In the genomic region with DNA sequence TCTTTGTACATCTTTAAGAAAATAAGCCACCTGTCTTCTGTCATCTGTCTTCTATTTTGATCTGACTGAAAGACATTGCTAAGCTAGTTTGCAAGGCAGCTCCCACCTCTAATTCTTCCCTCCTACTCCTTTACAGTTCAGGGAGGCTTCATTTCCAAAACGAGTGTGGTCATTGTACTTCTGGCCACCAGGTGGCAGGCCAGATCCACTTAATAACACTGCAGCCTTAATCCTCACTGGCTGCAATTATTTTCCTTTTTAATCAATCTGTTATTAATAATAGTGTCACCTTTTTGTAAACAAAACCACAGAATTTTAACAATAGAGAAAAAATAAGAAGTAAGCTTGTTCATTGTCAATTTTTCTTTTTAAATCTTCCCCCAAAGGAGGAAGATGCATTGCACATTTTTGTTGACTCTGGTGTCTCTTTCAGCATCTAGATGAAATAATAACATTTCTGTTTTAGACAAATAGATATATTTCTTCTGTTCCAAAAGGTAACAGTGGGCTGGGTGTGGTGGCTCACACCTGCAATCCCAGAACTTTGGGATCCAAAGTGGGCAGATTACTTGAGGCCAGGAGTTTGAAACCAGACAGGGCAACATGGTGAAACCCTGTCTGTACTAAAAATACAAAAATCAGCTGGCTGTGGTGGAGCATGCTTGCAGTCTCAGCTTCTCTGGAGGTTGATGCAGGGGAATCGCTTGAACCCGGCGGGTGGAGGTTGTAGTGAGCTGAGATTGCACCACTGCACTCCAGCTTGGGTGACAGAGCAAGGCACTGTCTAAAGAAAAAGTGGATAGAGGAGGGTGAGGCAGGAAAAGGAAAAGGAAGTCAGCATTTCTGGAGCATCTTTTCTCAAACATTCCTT, we compare ENCODE assay signal across 9 cellular contexts. TPM values are rescaled to one million over a fixed set of nuclear protein-coding genes. Genes with fewer than 3 reads are reported as not detected.
A peak's percentile ranks its signal among the peaks of the same experiment; 100 is the strongest.
DNase-seq lines count a peak whose midpoint lies in the region; ATAC-seq and TF ChIP-seq lines count a peak whose summit lies in the region.
"Had no signal": no experiment of that assay in that cellular context is flagged by ENCODE, and none has a peak within 500 bp of the region (broad histone marks: within the 10 kb centered on the region; RNA-seq: fewer than 3 reads in every experiment).

No MANE protein-coding gene starts in this region.

- peak; percentile 80 to 84 for ATAC-seq in right cardiac atrium
- no peak for ATAC-seq in HG03196 (IDR thresholded peaks at IDR 0.05; ENCODE audit: unreplicated experiment)

- TF ChIP-seq CTCF in PC-9 (conservative IDR thresholded peaks at IDR 0.05) (peak; percentile 96), spleen (IDR thresholded peaks at IDR 0.05 in 8 of 11, conservative IDR thresholded peaks at IDR 0.05 in 3 of 11) (peak; percentile 67 to 92 (median 88))

- peaks cover 0 to 2% (median 0%) of the 10 kb centered on the region in 4 donors for H3K4me1 Mint-ChIP-seq in CD4-positive, alpha-beta memory T cell

- H3K9me2 ChIP-seq in PC-9 (ENCODE audit: insufficient read depth), result no peaks in the 10 kb centered on the region

- peak in 4 of 5 donors; percentile 30 to 43 (median 38) for DNase-seq in CD4-positive, alpha-beta memory T cell
- DNase-seq in H4 (ENCODE audit: low spot score) (peak; percentile 48), PC-9 (peak; percentile 32 to 43), amniotic epithelial cell (ENCODE audit: low read depth) (peak; percentile 47), right cardiac atrium (peak in 1 of 3 donors; percentile 52), spleen (no peak), dedifferentiated amniotic fluid mesenchymal stem cell (ENCODE audit: extremely low spot score) (no peak)

- no peak overlapping the region for H3K4me3 ChIP-seq in CD4-positive, alpha-beta memory T cell (ENCODE audit: low read length in 2 of 2)
- no peak overlapping the region for H3K4me3 ChIP-seq in PC-9
- no peak overlapping the region for H3K4me3 ChIP-seq in right cardiac atrium (ENCODE audit: low read length)
- no peak overlapping the region for H3K4me3 ChIP-seq in spleen

- peaks cover 0 to 9% (median 3%) of the 10 kb centered on the region in 8 donors for H3K9me3 Mint-ChIP-seq in CD4-positive, alpha-beta memory T cell

- peaks cover 0 to 3% of the 10 kb centered on the region in 2 donors for H3K36me3 Mint-ChIP-seq in CD4-positive, alpha-beta memory T cell

- H3K27ac ChIP-seq in CD4-positive, alpha-beta memory T cell (ENCODE audit: low read depth, low read length), result no peak overlapping the region
- H3K27ac ChIP-seq in PC-9 (no peak overlapping the region), right cardiac atrium (ENCODE audit: low read length) (no peak overlapping the region), spleen (peak overlapping the region in 3 of 8 donors; percentile 30 to 74 (median 47))

- no peaks in the 10 kb centered on the region for H3K4me1 ChIP-seq in CD4-positive, alpha-beta memory T cell (ENCODE audit: insufficient read depth, low read length)
- no peaks in the 10 kb centered on the region for H3K4me1 ChIP-seq in PC-9 (replicated peaks; ENCODE audit: insufficient read depth)
- H3K4me1 ChIP-seq in right cardiac atrium (ENCODE audit: control insufficient read depth, insufficient read depth, low read length), result no peaks in the 10 kb centered on the region
- H3K4me1 ChIP-seq in spleen, result peaks cover 0 to 13% (median 0%) of the 10 kb centered on the region in 6 donors

- POLR2A ChIA-PET in CD4-positive, alpha-beta memory T cell (lab: Charles Lee; ENCODE audit: partially characterized antibody), result interaction anchor here (0.5 to 1.1 kb wide), 2 partner anchors 41 to 328 kb away, joined by 3 read pairs; no protein-coding TSS in a partner anchor
- POLR2A ChIA-PET in PC-9 (lab: Charles Lee; ENCODE audit: unreplicated experiment), result no interaction called here

- H3K9me3 ChIP-seq in CD4-positive, alpha-beta memory T cell (ENCODE audit: control insufficient read depth in 1 of 2, low read length in 2 of 2), result no peaks in the 10 kb centered on the region
- H3K9me3 ChIP-seq in PC-9 (ENCODE audit: insufficient read depth, low read depth) (no peaks in the 10 kb centered on the region), right cardiac atrium (ENCODE audit: control insufficient read depth, low read length) (no peaks in the 10 kb centered on the region), spleen (peaks cover 0 to 23% (median 20%) of the 10 kb centered on the region in 8 donors)

- no peaks in the 10 kb centered on the region for H3K27me3 ChIP-seq in CD4-positive, alpha-beta memory T cell (ENCODE audit: insufficient read depth, low read length)
- no peaks in the 10 kb centered on the region for H3K27me3 ChIP-seq in PC-9 (ENCODE audit: insufficient read depth, low read depth)
- H3K27me3 ChIP-seq in right cardiac atrium (ENCODE audit: control insufficient read depth, insufficient read depth), result no peaks in the 10 kb centered on the region
- H3K27me3 ChIP-seq in spleen (replicated peaks in 1 of 7), result no peaks in the 10 kb centered on the region

- no peak overlapping the region for H3K27ac Mint-ChIP-seq in CD4-positive, alpha-beta memory T cell

- CTCF ChIA-PET in CD4-positive, alpha-beta memory T cell (lab: Charles Lee; ENCODE audit: partially characterized antibody), result interaction anchor here (0.5 to 8.8 kb wide), 29 partner anchors 9 to 1251 kb away, joined by 3 to 89 read pairs (median 4); no protein-coding TSS in a partner anchor
- CTCF ChIA-PET in PC-9 (lab: Charles Lee), result interaction anchor here (0.6 to 2.1 kb wide), 6 partner anchors 21 to 537 kb away, joined by 3 to 5 read pairs (median 3); no protein-coding TSS in a partner anchor

- no peak for TF ChIP-seq POLR2A in spleen (IDR thresholded peaks at IDR 0.05)

- no peaks in the 10 kb centered on the region for H4K20me1 ChIP-seq in PC-9 (ENCODE audit: insufficient read depth)

- peaks cover 0 to 1% of the 10 kb centered on the region in 2 donors for H3K27me3 Mint-ChIP-seq in CD4-positive, alpha-beta memory T cell

- no peak overlapping the region for H2AFZ ChIP-seq in PC-9

- H3K79me2 ChIP-seq in PC-9 (ENCODE audit: low read depth), result no peaks in the 10 kb centered on the region

- H3K36me3 ChIP-seq in CD4-positive, alpha-beta memory T cell (ENCODE audit: insufficient read depth, low read length), result no peaks in the 10 kb centered on the region
- H3K36me3 ChIP-seq in PC-9 (ENCODE audit: low read depth) (no peaks in the 10 kb centered on the region), spleen (no peaks in the 10 kb centered on the region)

- no peak overlapping the region for H3K4me2 ChIP-seq in PC-9

- H3K4me3 Mint-ChIP-seq in CD4-positive, alpha-beta memory T cell, result no peak overlapping the region

- no peaks in the 10 kb centered on the region for H3F3A ChIP-seq in PC-9 (ENCODE audit: insufficient read depth, low read depth)

- intact Hi-C loops in CD4-positive, alpha-beta memory T cell (cut with micrococcal nuclease), result loop anchor here (1.0 to 10.0 kb wide), 6 partner anchors 96 to 1250 kb away; a partner anchor contains a TSS
- intact Hi-C loops in PC-9 (cut with micrococcal nuclease; ENCODE audit: unreplicated experiment) (loop anchor here (1.0 to 2.0 kb wide), 7 partner anchors 83 to 1250 kb away; a partner anchor contains a TSS), right cardiac atrium (cut with DNase I) (loop anchor here (2.0 to 5.0 kb wide), 2 partner anchors 325 to 326 kb away; no protein-coding TSS in a partner anchor), spleen (cut with DNase I; ENCODE audit: low total_unique reads) (loop anchor here (5.0 kb wide), 2 partner anchors 326 to 516 kb away; no protein-coding TSS in a partner anchor)

- BruUV-seq in PC-9 (replicated peaks; lab: Mats Ljungman, UMichigan), result no TSS peak

- WGBS in right cardiac atrium, result 32% methylated on average over 4 of the region's 4 CpGs
- WGBS in spleen, 5 donors, result 32 to 53% (median 43%) methylated on average over 4 of the region's 4 CpGs

RNA-seq across cellular contexts. Expression of a gene that starts 23.3 kb away (rescaled TPM):
- total RNA-seq in CD4-positive, alpha-beta memory T cell, result 10 to 100 TPM; 35.3 to 36.3 TPM
- polyA plus RNA-seq in CD4-positive, alpha-beta memory T cell, result 10 to 100 TPM; 12.8 to 16.2 TPM
- total RNA-seq in H4 (2014; rRNA removed; shearing (Covaris generic)), result 73.5 and 75.5 TPM in 2 replicates
- total RNA-seq in PC-9 (2021) (85.6 and 143 TPM in 2 replicates), right cardiac atrium (100 to 1,000 TPM; 212 to 302 (median 279) TPM), spleen (10 to 100 TPM; 29.8 to 79.7 (median 53.4) TPM)
- polyA plus RNA-seq in right cardiac atrium (208 TPM), spleen (10 to 100 TPM in 2 of 3 donors, 1 to 10 TPM in 1; 10.0 to 22.5 (median 13.5) TPM)

RNA-seq across cellular contexts. Expression of a gene that starts 57.2 kb away (rescaled TPM):
- not detected for total RNA-seq in CD4-positive, alpha-beta memory T cell
- polyA plus RNA-seq in CD4-positive, alpha-beta memory T cell, result not detected
- 0.10 and 1.5 TPM in 2 replicates for total RNA-seq in H4 (2014; rRNA removed; shearing (Covaris generic))
- total RNA-seq in PC-9 (2021) (2.6 and 4.2 TPM in 2 replicates), right cardiac atrium (not detected), spleen (under 1 TPM in 2 of 7 donors, not detected in 5; 0.19 to 0.40 TPM)
- polyA plus RNA-seq in right cardiac atrium (0.07 TPM), spleen (under 1 TPM in 1 of 3 donors, not detected in 2; 0.06 TPM)
- total RNA-seq: pulmonary artery endothelial cell had no signal

Comparison
In these comparisons a context has a peak if more than half of its experiments do, and no peak if none do; other contexts are left out.
1. DNase-seq: peak in CD4-positive, alpha-beta memory T cell (4 of 5), H4 (single experiment), PC-9 (2 of 2) and amniotic epithelial cell (single experiment); none in spleen (single experiment) and dedifferentiated amniotic fluid mesenchymal stem cell (single experiment).